Comparison of ENCODE assay signal across 8 cellular contexts in the genomic region with DNA sequence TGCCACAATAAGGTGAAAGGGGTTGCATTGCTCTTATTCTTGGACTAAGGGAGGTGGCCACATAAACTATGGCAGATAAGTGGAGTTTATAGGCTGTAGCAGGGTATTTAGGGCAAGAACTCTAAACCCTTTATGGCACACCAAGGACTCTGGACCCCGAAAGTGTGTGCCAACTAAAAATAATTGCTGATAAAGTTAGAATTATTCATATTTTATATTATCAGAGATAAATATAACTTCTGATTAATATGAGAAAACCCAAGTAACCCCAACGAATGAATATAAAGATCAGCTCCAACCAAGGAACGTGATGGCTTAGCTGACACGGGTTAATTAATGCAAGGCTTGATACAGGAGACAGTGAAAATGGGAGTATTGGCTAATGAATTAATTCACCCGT. TPM values are rescaled to one million over a fixed set of nuclear protein-coding genes. Genes with fewer than 3 reads are reported as not detected.
"Had no signal": no experiment of that assay in that cellular context is flagged by ENCODE, and none has a peak within 500 bp of the region (broad histone marks: within the 10 kb centered on the region; RNA-seq: fewer than 3 reads in every experiment).

No MANE protein-coding gene starts in this region.

- H3K27ac ChIP-seq: HL-60 had no signal

- DNase-seq: IMR-90, KBM-7, KG1 had no signal

- FAIRE-seq: HepG2, HTR-8/SVneo, K562 had no signal

- H3K4me3 ChIP-seq: K562 had no signal

- ATAC-seq: HepG2, K562 had no signal

RNA-seq across cellular contexts. Expression of a gene that starts 15.0 kb away (rescaled TPM):
- total RNA-seq: K562 had no signal
- polyA plus RNA-seq: IgD-negative memory B cell, K562 had no signal
